In genomic region chr12:57236224-57236924, GRCh38 we compare ENCODE assay signal across 1 cellular context.
TF ChIP-seq lines count a peak whose summit lies in the region.

No MANE protein-coding gene starts in this region.

TF ChIP-seq in WTC11, 78 proteins besides CTCF, POLR2A, EP300 and RAD21 (continued from another document and continues in another):
- TF ChIP-seq, protein P1, sequence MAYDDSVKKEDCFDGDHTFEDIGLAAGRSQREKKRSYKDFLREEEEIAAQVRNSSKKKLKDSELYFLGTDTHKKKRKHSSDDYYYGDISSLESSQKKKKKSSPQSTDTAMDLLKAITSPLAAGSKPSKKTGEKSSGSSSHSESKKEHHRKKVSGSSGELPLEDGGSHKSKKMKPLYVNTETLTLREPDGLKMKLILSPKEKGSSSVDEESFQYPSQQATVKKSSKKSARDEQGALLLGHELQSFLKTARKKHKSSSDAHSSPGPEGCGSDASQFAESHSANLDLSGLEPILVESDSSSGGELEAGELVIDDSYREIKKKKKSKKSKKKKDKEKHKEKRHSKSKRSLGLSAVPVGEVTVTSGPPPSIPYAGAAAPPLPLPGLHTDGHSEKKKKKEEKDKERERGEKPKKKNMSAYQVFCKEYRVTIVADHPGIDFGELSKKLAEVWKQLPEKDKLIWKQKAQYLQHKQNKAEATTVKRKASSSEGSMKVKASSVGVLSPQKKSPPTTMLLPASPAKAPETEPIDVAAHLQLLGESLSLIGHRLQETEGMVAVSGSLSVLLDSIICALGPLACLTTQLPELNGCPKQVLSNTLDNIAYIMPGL (CRISPR knock-in tag; IDR thresholded peaks at IDR 0.05) = peak; percentile 43; the same call in 1 of the 2 replicates
- TF ChIP-seq FOXP1 (CRISPR knock-in tag; IDR thresholded peaks at IDR 0.05; ENCODE audit: borderline replicate concordance) = peak; percentile 38; the same call in 1 of the 2 replicates
- TF ChIP-seq, protein P2, sequence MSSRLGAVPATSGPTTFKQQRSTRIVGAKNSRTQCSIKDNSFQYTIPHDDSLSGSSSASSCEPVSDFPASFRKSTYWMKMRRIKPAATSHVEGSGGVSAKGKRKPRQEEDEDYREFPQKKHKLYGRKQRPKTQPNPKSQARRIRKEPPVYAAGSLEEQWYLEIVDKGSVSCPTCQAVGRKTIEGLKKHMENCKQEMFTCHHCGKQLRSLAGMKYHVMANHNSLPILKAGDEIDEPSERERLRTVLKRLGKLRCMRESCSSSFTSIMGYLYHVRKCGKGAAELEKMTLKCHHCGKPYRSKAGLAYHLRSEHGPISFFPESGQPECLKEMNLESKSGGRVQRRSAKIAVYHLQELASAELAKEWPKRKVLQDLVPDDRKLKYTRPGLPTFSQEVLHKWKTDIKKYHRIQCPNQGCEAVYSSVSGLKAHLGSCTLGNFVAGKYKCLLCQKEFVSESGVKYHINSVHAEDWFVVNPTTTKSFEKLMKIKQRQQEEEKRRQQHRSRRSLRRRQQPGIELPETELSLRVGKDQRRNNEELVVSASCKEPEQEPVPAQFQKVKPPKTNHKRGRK (CRISPR knock-in tag; IDR thresholded peaks at IDR 0.05; ENCODE audit: borderline replicate concordance) = no peak
- no peak for TF ChIP-seq FOXK1 (CRISPR knock-in tag; IDR thresholded peaks at IDR 0.05)
- TF ChIP-seq ZBTB43 (CRISPR knock-in tag; IDR thresholded peaks at IDR 0.05) = no peak
- TF ChIP-seq MLX (CRISPR knock-in tag; IDR thresholded peaks at IDR 0.05) = no peak
- no peak for TF ChIP-seq HMGA2 (CRISPR knock-in tag; IDR thresholded peaks at IDR 0.05)
- TF ChIP-seq TEAD1 (CRISPR knock-in tag; IDR thresholded peaks at IDR 0.05) = no peak
- peak; percentile 60; the same call in 1 of the 2 replicates for TF ChIP-seq ZNF281 (CRISPR knock-in tag; IDR thresholded peaks at IDR 0.05)
- peak; percentile 61; the same call in 1 of the 2 replicates for TF ChIP-seq ZNF416 (CRISPR knock-in tag; IDR thresholded peaks at IDR 0.05)
- TF ChIP-seq ATF2 (CRISPR knock-in tag; IDR thresholded peaks at IDR 0.05; ENCODE audit: borderline replicate concordance, low read depth) = no peak
- TF ChIP-seq, protein P3, sequence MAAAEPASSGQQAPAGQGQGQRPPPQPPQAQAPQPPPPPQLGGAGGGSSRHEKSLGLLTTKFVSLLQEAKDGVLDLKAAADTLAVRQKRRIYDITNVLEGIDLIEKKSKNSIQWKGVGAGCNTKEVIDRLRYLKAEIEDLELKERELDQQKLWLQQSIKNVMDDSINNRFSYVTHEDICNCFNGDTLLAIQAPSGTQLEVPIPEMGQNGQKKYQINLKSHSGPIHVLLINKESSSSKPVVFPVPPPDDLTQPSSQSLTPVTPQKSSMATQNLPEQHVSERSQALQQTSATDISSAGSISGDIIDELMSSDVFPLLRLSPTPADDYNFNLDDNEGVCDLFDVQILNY (CRISPR knock-in tag; IDR thresholded peaks at IDR 0.05) = no peak
- no peak for TF ChIP-seq ATF1 (CRISPR knock-in tag; IDR thresholded peaks at IDR 0.05)
- no peak for TF ChIP-seq ZNF138 (CRISPR knock-in tag; conservative IDR thresholded peaks at IDR 0.05)
- TF ChIP-seq, protein P4, sequence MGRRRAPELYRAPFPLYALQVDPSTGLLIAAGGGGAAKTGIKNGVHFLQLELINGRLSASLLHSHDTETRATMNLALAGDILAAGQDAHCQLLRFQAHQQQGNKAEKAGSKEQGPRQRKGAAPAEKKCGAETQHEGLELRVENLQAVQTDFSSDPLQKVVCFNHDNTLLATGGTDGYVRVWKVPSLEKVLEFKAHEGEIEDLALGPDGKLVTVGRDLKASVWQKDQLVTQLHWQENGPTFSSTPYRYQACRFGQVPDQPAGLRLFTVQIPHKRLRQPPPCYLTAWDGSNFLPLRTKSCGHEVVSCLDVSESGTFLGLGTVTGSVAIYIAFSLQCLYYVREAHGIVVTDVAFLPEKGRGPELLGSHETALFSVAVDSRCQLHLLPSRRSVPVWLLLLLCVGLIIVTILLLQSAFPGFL (CRISPR knock-in tag; IDR thresholded peaks at IDR 0.05; ENCODE audit: borderline replicate concordance) = no peak
- TF ChIP-seq NFE2L1 (CRISPR knock-in tag; IDR thresholded peaks at IDR 0.05) = no peak
- peak; percentile 83; the same call in 1 of the 2 replicates for TF ChIP-seq ERG (CRISPR knock-in tag; IDR thresholded peaks at IDR 0.05)
- TF ChIP-seq NR1H2 (CRISPR knock-in tag; IDR thresholded peaks at IDR 0.05) = no peak
- no peak for TF ChIP-seq ESRRA (CRISPR knock-in tag; IDR thresholded peaks at IDR 0.05; ENCODE audit: borderline replicate concordance)
- peak; percentile 75; the same call in 1 of the 2 replicates for TF ChIP-seq NFATC4 (CRISPR knock-in tag; IDR thresholded peaks at IDR 0.05)
- no peak for TF ChIP-seq MXD4 (CRISPR knock-in tag; IDR thresholded peaks at IDR 0.05; ENCODE audit: borderline replicate concordance)
- TF ChIP-seq, protein P5, sequence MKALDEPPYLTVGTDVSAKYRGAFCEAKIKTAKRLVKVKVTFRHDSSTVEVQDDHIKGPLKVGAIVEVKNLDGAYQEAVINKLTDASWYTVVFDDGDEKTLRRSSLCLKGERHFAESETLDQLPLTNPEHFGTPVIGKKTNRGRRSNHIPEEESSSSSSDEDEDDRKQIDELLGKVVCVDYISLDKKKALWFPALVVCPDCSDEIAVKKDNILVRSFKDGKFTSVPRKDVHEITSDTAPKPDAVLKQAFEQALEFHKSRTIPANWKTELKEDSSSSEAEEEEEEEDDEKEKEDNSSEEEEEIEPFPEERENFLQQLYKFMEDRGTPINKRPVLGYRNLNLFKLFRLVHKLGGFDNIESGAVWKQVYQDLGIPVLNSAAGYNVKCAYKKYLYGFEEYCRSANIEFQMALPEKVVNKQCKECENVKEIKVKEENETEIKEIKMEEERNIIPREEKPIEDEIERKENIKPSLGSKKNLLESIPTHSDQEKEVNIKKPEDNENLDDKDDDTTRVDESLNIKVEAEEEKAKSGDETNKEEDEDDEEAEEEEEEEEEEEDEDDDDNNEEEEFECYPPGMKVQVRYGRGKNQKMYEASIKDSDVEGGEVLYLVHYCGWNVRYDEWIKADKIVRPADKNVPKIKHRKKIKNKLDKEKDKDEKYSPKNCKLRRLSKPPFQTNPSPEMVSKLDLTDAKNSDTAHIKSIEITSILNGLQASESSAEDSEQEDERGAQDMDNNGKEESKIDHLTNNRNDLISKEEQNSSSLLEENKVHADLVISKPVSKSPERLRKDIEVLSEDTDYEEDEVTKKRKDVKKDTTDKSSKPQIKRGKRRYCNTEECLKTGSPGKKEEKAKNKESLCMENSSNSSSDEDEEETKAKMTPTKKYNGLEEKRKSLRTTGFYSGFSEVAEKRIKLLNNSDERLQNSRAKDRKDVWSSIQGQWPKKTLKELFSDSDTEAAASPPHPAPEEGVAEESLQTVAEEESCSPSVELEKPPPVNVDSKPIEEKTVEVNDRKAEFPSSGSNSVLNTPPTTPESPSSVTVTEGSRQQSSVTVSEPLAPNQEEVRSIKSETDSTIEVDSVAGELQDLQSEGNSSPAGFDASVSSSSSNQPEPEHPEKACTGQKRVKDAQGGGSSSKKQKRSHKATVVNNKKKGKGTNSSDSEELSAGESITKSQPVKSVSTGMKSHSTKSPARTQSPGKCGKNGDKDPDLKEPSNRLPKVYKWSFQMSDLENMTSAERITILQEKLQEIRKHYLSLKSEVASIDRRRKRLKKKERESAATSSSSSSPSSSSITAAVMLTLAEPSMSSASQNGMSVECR (CRISPR knock-in tag; IDR thresholded peaks at IDR 0.05; ENCODE audit: borderline replicate concordance) = no peak
- TF ChIP-seq MAX (CRISPR knock-in tag; IDR thresholded peaks at IDR 0.05) = peak; percentile 55; the same call in 1 of the 2 replicates
- TF ChIP-seq, protein P6, sequence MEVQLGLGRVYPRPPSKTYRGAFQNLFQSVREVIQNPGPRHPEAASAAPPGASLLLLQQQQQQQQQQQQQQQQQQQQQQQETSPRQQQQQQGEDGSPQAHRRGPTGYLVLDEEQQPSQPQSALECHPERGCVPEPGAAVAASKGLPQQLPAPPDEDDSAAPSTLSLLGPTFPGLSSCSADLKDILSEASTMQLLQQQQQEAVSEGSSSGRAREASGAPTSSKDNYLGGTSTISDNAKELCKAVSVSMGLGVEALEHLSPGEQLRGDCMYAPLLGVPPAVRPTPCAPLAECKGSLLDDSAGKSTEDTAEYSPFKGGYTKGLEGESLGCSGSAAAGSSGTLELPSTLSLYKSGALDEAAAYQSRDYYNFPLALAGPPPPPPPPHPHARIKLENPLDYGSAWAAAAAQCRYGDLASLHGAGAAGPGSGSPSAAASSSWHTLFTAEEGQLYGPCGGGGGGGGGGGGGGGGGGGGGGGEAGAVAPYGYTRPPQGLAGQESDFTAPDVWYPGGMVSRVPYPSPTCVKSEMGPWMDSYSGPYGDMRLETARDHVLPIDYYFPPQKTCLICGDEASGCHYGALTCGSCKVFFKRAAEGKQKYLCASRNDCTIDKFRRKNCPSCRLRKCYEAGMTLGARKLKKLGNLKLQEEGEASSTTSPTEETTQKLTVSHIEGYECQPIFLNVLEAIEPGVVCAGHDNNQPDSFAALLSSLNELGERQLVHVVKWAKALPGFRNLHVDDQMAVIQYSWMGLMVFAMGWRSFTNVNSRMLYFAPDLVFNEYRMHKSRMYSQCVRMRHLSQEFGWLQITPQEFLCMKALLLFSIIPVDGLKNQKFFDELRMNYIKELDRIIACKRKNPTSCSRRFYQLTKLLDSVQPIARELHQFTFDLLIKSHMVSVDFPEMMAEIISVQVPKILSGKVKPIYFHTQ (CRISPR knock-in tag; IDR thresholded peaks at IDR 0.05) = 0 out of 2 replicates have a peak, but pooled peaks have one; percentile 2
- no peak for TF ChIP-seq TEAD4 (CRISPR knock-in tag; IDR thresholded peaks at IDR 0.05)
- no peak for TF ChIP-seq ZNF423 (CRISPR knock-in tag; IDR thresholded peaks at IDR 0.05)
- TF ChIP-seq, protein P7, sequence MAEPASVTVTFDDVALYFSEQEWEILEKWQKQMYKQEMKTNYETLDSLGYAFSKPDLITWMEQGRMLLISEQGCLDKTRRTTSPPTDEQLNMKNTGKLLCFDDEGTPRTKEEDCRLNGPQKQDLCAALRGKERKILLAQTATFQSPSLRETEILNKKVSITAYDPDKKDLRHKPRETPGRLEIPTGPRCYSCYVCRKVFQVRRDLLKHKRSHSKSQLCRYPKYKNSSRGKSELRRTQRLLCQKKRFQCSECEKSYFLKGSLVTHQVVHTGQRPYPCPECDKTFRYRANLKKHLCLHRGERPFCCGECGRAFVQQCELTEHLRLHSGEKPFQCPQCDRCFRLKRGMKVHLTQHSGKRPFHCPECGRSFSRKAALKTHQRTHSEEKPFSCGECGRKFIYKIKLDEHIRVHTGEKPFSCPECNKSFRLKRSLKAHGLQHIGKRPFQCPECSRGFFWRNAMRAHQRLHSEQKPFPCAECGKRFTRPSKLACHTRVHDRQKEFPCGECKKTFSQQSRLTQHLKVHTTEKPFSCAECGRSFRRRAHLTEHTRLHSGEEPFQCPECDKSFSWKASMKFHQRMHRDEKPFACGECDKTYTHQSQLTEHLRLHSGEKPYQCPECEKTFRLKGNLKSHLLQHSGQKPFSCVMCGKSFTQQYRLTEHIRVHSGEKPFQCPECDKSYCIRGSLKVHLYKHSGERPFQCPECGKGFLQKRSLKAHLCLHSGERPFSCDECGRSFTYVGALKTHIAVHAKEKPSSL (CRISPR knock-in tag; conservative IDR thresholded peaks at IDR 0.05) = no peak
- no peak for TF ChIP-seq RELA (CRISPR knock-in tag; IDR thresholded peaks at IDR 0.05; ENCODE audit: borderline replicate concordance)
- TF ChIP-seq NFYB (CRISPR knock-in tag; conservative IDR thresholded peaks at IDR 0.05; ENCODE audit: low read depth) = no peak
